In genomic region chr17:64497565-64498035, GRCh38 we compare ENCODE assay signal across 8 cellular contexts. TPM values are rescaled to one million over a fixed set of nuclear protein-coding genes. Genes with fewer than 3 reads are reported as not detected.
DNase-seq lines count a peak whose midpoint lies in the region; ATAC-seq and TF ChIP-seq lines count a peak whose summit lies in the region.

No MANE protein-coding gene starts in this region.

- H3K9me3 ChIP-seq in iPS-20b (ENCODE audit: insufficient read depth, low read depth, low read length) (no peaks in the 10 kb centered on the region), suprapubic skin (no peaks in the 10 kb centered on the region)

- H3K4me1 ChIP-seq in iPS-20b (ENCODE audit: insufficient read depth, low read length): no peaks in the 10 kb centered on the region
- H3K4me1 ChIP-seq in suprapubic skin: peaks cover 79% of the 10 kb centered on the region

- intact Hi-C loops in activated naive CD4-positive, alpha-beta T cell treated with anti-CD3 and anti-CD28 coated beads for 36 hours (cut with micrococcal nuclease): loop anchor here (1.0 to 5.0 kb wide), 5 partner anchors 9 to 477 kb away; partner anchors contain the start of genes CEP95, DDX5 and ICAM2
- intact Hi-C loops in activated CD8-positive, alpha-beta T cell treated with anti-CD3 and anti-CD28 coated beads for 36 hours (cut with micrococcal nuclease): no loop called here

- peak overlapping the region; percentile 97 for H3K27ac Mint-ChIP-seq in activated naive CD4-positive, alpha-beta T cell treated with anti-CD3 and anti-CD28 coated beads for 36 hours
- peak overlapping the region; percentile 97 for H3K27ac Mint-ChIP-seq in activated CD8-positive, alpha-beta T cell treated with anti-CD3 and anti-CD28 coated beads for 36 hours

- no peak for TF ChIP-seq CTCF in activated CD8-positive, alpha-beta T cell treated with anti-CD3 and anti-CD28 coated beads for 36 hours (IDR thresholded peaks at IDR 0.05)
- no peak for TF ChIP-seq CTCF in suprapubic skin (IDR thresholded peaks at IDR 0.05)

- no peak for TF ChIP-seq POLR2A in suprapubic skin (IDR thresholded peaks at IDR 0.05)

- H3K27me3 Mint-ChIP-seq in activated naive CD4-positive, alpha-beta T cell treated with anti-CD3 and anti-CD28 coated beads for 36 hours (ENCODE audit: low read depth): no peaks in the 10 kb centered on the region
- no peaks in the 10 kb centered on the region for H3K27me3 Mint-ChIP-seq in activated CD8-positive, alpha-beta T cell treated with anti-CD3 and anti-CD28 coated beads for 36 hours

- 56% methylated on average over 4 of the region's 4 CpGs for WGBS in suprapubic skin

- CTCF ChIA-PET in activated naive CD4-positive, alpha-beta T cell treated with anti-CD3 and anti-CD28 coated beads for 36 hours (lab: Charles Lee): interaction anchor here (0.5 to 2.7 kb wide), 7 partner anchors 8 to 152 kb away, joined by 3 to 29 read pairs (median 4); partner anchors contain the start of genes CEP95 and DDX5
- CTCF ChIA-PET in activated CD8-positive, alpha-beta T cell treated with anti-CD3 and anti-CD28 coated beads for 36 hours (lab: Charles Lee): interaction anchor here (1.3 to 7.0 kb wide), 6 partner anchors 8 to 158 kb away, joined by 3 to 56 read pairs (median 9); partner anchors contain the start of genes CEP95 and DDX5

- H3K4me3 ChIP-seq in iPS-20b (ENCODE audit: low read length): peak overlapping the region; percentile 68
- H3K4me3 ChIP-seq in suprapubic skin: peak overlapping the region; percentile 80

- no peaks in the 10 kb centered on the region for H3K9me3 Mint-ChIP-seq in activated naive CD4-positive, alpha-beta T cell treated with anti-CD3 and anti-CD28 coated beads for 36 hours
- no peaks in the 10 kb centered on the region for H3K9me3 Mint-ChIP-seq in activated CD8-positive, alpha-beta T cell treated with anti-CD3 and anti-CD28 coated beads for 36 hours

- H3K27ac ChIP-seq in iPS-20b (ENCODE audit: low read length): peak overlapping the region; percentile 80
- peak overlapping the region; percentile 71 for H3K27ac ChIP-seq in suprapubic skin

- H3K36me3 Mint-ChIP-seq in activated naive CD4-positive, alpha-beta T cell treated with anti-CD3 and anti-CD28 coated beads for 36 hours (ENCODE audit: low read depth): peaks cover 54% of the 10 kb centered on the region
- peaks cover 80% of the 10 kb centered on the region for H3K36me3 Mint-ChIP-seq in activated CD8-positive, alpha-beta T cell treated with anti-CD3 and anti-CD28 coated beads for 36 hours (ENCODE audit: low read depth)

- no peaks in the 10 kb centered on the region for H3K27me3 ChIP-seq in iPS-20b (ENCODE audit: insufficient read depth, low read length)
- no peaks in the 10 kb centered on the region for H3K27me3 ChIP-seq in suprapubic skin

- H3K36me3 ChIP-seq in iPS-20b (ENCODE audit: insufficient read depth, low read depth, low read length) (peaks cover 63% of the 10 kb centered on the region), suprapubic skin (peaks cover 44% of the 10 kb centered on the region)

- peaks cover 78% of the 10 kb centered on the region for H3K4me1 Mint-ChIP-seq in activated naive CD4-positive, alpha-beta T cell treated with anti-CD3 and anti-CD28 coated beads for 36 hours (ENCODE audit: low read depth)
- H3K4me1 Mint-ChIP-seq in activated CD8-positive, alpha-beta T cell treated with anti-CD3 and anti-CD28 coated beads for 36 hours (ENCODE audit: low read depth): peaks cover 63% of the 10 kb centered on the region

- TF ChIP-seq EP300 in suprapubic skin (IDR thresholded peaks at IDR 0.05): no peak

- DNase-seq in activated naive CD4-positive, alpha-beta T cell treated with anti-CD3 and anti-CD28 coated beads for 36 hours: no peak
- DNase-seq in activated naive CD4-positive, alpha-beta T cell (lab: John Stamatoyannopoulos, UW): no peak
- no peak for DNase-seq in activated CD8-positive, alpha-beta T cell treated with anti-CD3 and anti-CD28 coated beads for 36 hours
- DNase-seq in suprapubic skin (ENCODE audit: low spot score in 2 of 2): no peak
- DNase-seq in NCI-H1417 treated with DMSO at 0.1 percent for 48 hours (lab: John Stamatoyannopoulos, UW): no peak
- DNase-seq in NCI-H82 treated with DMSO at 0.1 percent for 48 hours (lab: John Stamatoyannopoulos, UW; ENCODE audit: unreplicated experiment): no peak

- H3K4me3 Mint-ChIP-seq in activated naive CD4-positive, alpha-beta T cell treated with anti-CD3 and anti-CD28 coated beads for 36 hours: peak overlapping the region; percentile 100
- peak overlapping the region; percentile 100 for H3K4me3 Mint-ChIP-seq in activated CD8-positive, alpha-beta T cell treated with anti-CD3 and anti-CD28 coated beads for 36 hours

- POLR2A ChIA-PET in activated CD8-positive, alpha-beta T cell treated with anti-CD3 and anti-CD28 coated beads for 36 hours (lab: Charles Lee): interaction anchor here (0.8 to 5.2 kb wide), 9 partner anchors 8 to 350 kb away, joined by 3 to 143 read pairs (median 11); partner anchors contain the start of genes CEP95 and DDX5

- H3K9ac ChIP-seq in iPS-20b (ENCODE audit: low read depth, low read length): peak overlapping the region; percentile 94; the same call in 1 of the 2 replicates

- ATAC-seq in activated CD8-positive, alpha-beta T cell treated with anti-CD3 and anti-CD28 coated beads for 36 hours: no peak
- ATAC-seq in HG03378 (IDR thresholded peaks at IDR 0.05; ENCODE audit: unreplicated experiment): no peak

RNA-seq across cellular contexts. Expression of gene POLG2, which starts 0.7 kb away (rescaled TPM):
- total RNA-seq in activated naive CD4-positive, alpha-beta T cell treated with anti-CD3 and anti-CD28 coated beads for 36 hours: 10 to 100 TPM; 23.4 to 26.9 TPM
- 10 to 100 TPM; 37.3 to 41.1 TPM for total RNA-seq in activated CD8-positive, alpha-beta T cell treated with anti-CD3 and anti-CD28 coated beads for 36 hours
- total RNA-seq in suprapubic skin: 10 to 100 TPM in 1 of 4 donors, 1 to 10 TPM in 3; 2.7 to 23.2 (median 5.0) TPM

RNA-seq across cellular contexts. Expression of gene DDX5, which starts 8.5 kb away (rescaled TPM):
- 100 to 1,000 TPM; 480 to 491 TPM for total RNA-seq in activated naive CD4-positive, alpha-beta T cell treated with anti-CD3 and anti-CD28 coated beads for 36 hours
- total RNA-seq in activated CD8-positive, alpha-beta T cell treated with anti-CD3 and anti-CD28 coated beads for 36 hours: 100 to 1,000 TPM; 632 to 668 TPM
- total RNA-seq in suprapubic skin: 1,000 to 10,000 TPM in 1 of 4 donors, 100 to 1,000 TPM in 3; 532 to 1,402 (median 922) TPM

RNA-seq across cellular contexts. Expression of gene CEP95, which starts 9.2 kb away (rescaled TPM):
- total RNA-seq in activated naive CD4-positive, alpha-beta T cell treated with anti-CD3 and anti-CD28 coated beads for 36 hours: 10 to 100 TPM; 38.8 to 43.3 TPM
- total RNA-seq in activated CD8-positive, alpha-beta T cell treated with anti-CD3 and anti-CD28 coated beads for 36 hours: 10 to 100 TPM; 45.2 to 45.7 TPM
- total RNA-seq in suprapubic skin: 100 to 1,000 TPM in 1 of 4 donors, 10 to 100 TPM in 3; 46.8 to 200 (median 61.5) TPM

RNA-seq across cellular contexts. Expression of gene MILR1, which starts 48.7 kb away (rescaled TPM):
- total RNA-seq in activated naive CD4-positive, alpha-beta T cell treated with anti-CD3 and anti-CD28 coated beads for 36 hours: under 1 TPM; 0.31 to 0.42 TPM
- total RNA-seq in activated CD8-positive, alpha-beta T cell treated with anti-CD3 and anti-CD28 coated beads for 36 hours: 1 to 10 TPM; 1.3 to 2.3 TPM
- under 1 TPM in 2 of 4 donors, not detected in 2; 0.45 to 0.57 TPM for total RNA-seq in suprapubic skin
